In genomic region chr20:4811661-4812181, GRCh38 we compare ENCODE assay signal across 9 cellular contexts. TPM values are rescaled to one million over a fixed set of nuclear protein-coding genes. Genes with fewer than 3 reads are reported as not detected.
DNase-seq lines count a peak whose midpoint lies in the region; ATAC-seq and TF ChIP-seq lines count a peak whose summit lies in the region.
"Had no signal": no experiment of that assay in that cellular context is flagged by ENCODE, and none has a peak within 500 bp of the region (broad histone marks: within the 10 kb centered on the region; RNA-seq: fewer than 3 reads in every experiment).

No MANE protein-coding gene starts in this region.

- no peaks in the 10 kb centered on the region for H3K9me3 ChIP-seq in esophagus (ENCODE audit: control insufficient read depth in 2 of 2, insufficient read depth in 1 of 2, low read depth in 1 of 2, low read length in 1 of 2)

- WGBS in esophagus, 2 donors: 58 to 69% methylated on average over 8 of the region's 8 CpGs

- H3K27me3 ChIP-seq in esophagus (ENCODE audit: control insufficient read depth in 1 of 2, insufficient read depth in 2 of 2, low read length in 2 of 2): no peaks in the 10 kb centered on the region

- H3K27ac ChIP-seq in esophagus (ENCODE audit: low read depth in 2 of 2, low read length in 1 of 2): peak overlapping the region; percentile 38 to 54
- H3K27ac ChIP-seq in coronary artery: peak overlapping the region in 1 of 2 donors; percentile 85

- H3K27ac Mint-ChIP-seq in nephron progenitor cell: no peak overlapping the region

- H3K4me3 Mint-ChIP-seq in nephron progenitor cell: no peak overlapping the region

- peak; percentile 15 for ATAC-seq in GM19351 (IDR thresholded peaks at IDR 0.05; ENCODE audit: unreplicated experiment)
- ATAC-seq in GM21381 (IDR thresholded peaks at IDR 0.05; ENCODE audit: unreplicated experiment): no peak

- H3K4me3 ChIP-seq in esophagus (ENCODE audit: low read depth in 1 of 2, low read length in 2 of 2) (no peak overlapping the region), coronary artery (no peak overlapping the region)

- H3K4me1 Mint-ChIP-seq in nephron progenitor cell: peaks cover 43% of the 10 kb centered on the region

- TF ChIP-seq CTCF in coronary artery (IDR thresholded peaks at IDR 0.05) (no peak), nephron progenitor cell (IDR thresholded peaks at IDR 0.05) (no peak)

- H3K4me1 ChIP-seq in esophagus (ENCODE audit: control insufficient read depth in 2 of 2, insufficient read depth in 2 of 2, low read length in 1 of 2): peaks cover 8% of the 10 kb centered on the region in 2 donors

- DNase-seq in activated CD4-positive, alpha-beta T cell treated with anti-CD3 and anti-CD28 coated beads for 1 hour: peak; percentile 39
- peak; percentile 39 for DNase-seq in stimulated activated CD4-positive, alpha-beta T cell treated with anti-CD3 and anti-CD28 coated beads, Interleukin-4, amount 100 ng/mL, for 24 hours
- no peak for DNase-seq in coronary artery (ENCODE audit: low spot score)
- DNase-seq in nephron progenitor cell: no peak
- DNase-seq in SHP77 treated with DMSO at 0.1 percent for 48 hours (lab: John Stamatoyannopoulos, UW): no peak
- DNase-seq: NCI-H1417 had no signal

- no peaks in the 10 kb centered on the region for H3K9me3 Mint-ChIP-seq in nephron progenitor cell

- no peaks in the 10 kb centered on the region for H3K36me3 Mint-ChIP-seq in nephron progenitor cell (ENCODE audit: low read depth)

- peaks cover 15% of the 10 kb centered on the region for H3K27me3 Mint-ChIP-seq in nephron progenitor cell (ENCODE audit: low read depth, poor library complexity)

- no peaks in the 10 kb centered on the region for H3K36me3 ChIP-seq in esophagus (ENCODE audit: control insufficient read depth in 2 of 2, insufficient read depth in 2 of 2, low read length in 1 of 2)

RNA-seq across cellular contexts. Expression of gene RASSF2, which starts 11.7 kb away (rescaled TPM):
- 1 to 10 TPM; 1.1 to 1.2 TPM for polyA plus RNA-seq in esophagus

Comparison
In these comparisons a context has a peak if more than half of its experiments do, and no peak if none do; other contexts are left out.
1. DNase-seq: peak in activated CD4-positive, alpha-beta T cell treated with anti-CD3 and anti-CD28 coated beads for 1 hour (single experiment) and stimulated activated CD4-positive, alpha-beta T cell treated with anti-CD3 and anti-CD28 coated beads, Interleukin-4, amount 100 ng/mL, for 24 hours (single experiment); none in coronary artery (single experiment), nephron progenitor cell (single experiment) and SHP77 treated with DMSO at 0.1 percent for 48 hours (single experiment).